ENCODE assay signal across 16 cellular contexts in the genomic region with DNA sequence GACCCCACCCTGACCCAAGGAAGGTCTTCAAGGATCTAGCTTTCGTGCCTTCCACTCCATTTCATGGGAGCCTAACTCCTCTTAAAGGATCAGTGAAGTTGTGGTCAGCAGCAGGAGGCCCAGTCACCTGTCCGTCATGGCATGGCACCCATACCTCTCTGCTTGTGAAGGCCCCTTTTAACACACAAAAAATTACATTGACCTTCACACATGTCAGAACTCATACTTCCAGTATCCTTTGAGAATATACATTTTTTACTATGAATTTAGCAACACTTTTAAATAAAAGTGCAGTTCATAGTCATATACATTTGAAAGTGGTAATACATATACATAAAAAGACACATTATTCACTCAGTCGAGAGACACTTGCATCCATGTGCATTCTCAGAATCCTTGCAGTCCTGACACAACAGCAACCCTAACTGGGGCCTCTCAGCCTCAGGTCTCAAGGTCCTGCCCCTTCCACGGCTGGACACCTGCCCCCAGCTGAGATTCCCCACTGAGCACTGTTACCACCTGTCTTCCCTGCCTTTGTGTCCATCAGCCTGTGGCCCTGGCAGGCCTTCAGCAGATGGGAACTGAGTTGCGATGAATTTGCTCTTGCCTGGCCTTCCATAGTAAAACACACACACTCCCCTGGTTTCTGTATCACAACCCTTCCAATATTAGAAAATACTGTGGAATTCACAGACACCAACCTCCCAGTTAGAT. TPM values are rescaled to one million over a fixed set of nuclear protein-coding genes. Genes with fewer than 3 reads are reported as not detected.
DNase-seq lines count a peak whose midpoint lies in the region; ATAC-seq and TF ChIP-seq lines count a peak whose summit lies in the region.
"Had no signal": no experiment of that assay in that cellular context is flagged by ENCODE, and none has a peak within 500 bp of the region (broad histone marks: within the 10 kb centered on the region; RNA-seq: fewer than 3 reads in every experiment).

No MANE protein-coding gene starts in this region.

- H3K79me2 ChIP-seq in HCT116 (ENCODE audit: insufficient read depth, low read length) (no peaks in the 10 kb centered on the region), PC-9 (ENCODE audit: low read depth) (no peaks in the 10 kb centered on the region)

- no peak overlapping the region for H3K9ac ChIP-seq in HCT116 (ENCODE audit: low read length)

- H3K27ac ChIP-seq in HCT116 (ENCODE audit: low read depth, low read length) (no peak overlapping the region), PC-9 (peak overlapping the region; percentile 88), epithelial cell of prostate (peak overlapping the region; percentile 66)
- H3K27ac ChIP-seq: SK-N-MC had no signal

- CTCF ChIA-PET in HCT116 (lab: Charles Lee) (no interaction called here), PC-9 (lab: Charles Lee) (interaction anchor here (0.6 kb wide), 1 partner anchor 535 kb away, joined by 3 read pairs; no protein-coding TSS in a partner anchor)

- H3K4me2 ChIP-seq in HCT116 (ENCODE audit: low read length) = peak overlapping the region; percentile 37
- peak overlapping the region; percentile 37 for H3K4me2 ChIP-seq in PC-9

- POLR2A ChIA-PET in HCT116 (lab: Charles Lee) (no interaction called here), PC-9 (lab: Charles Lee; ENCODE audit: unreplicated experiment) (interaction anchor here (0.7 kb wide), 1 partner anchor 649 kb away, joined by 8 read pairs; no protein-coding TSS in a partner anchor)

- no peaks in the 10 kb centered on the region for H3K9me3 ChIP-seq in HCT116 (ENCODE audit: control insufficient read depth in 1 of 2, insufficient read depth in 1 of 2, low read depth in 1 of 2, low read length in 2 of 2)
- no peaks in the 10 kb centered on the region for H3K9me3 ChIP-seq in PC-9 (ENCODE audit: insufficient read depth, low read depth)

- RAD21 ChIA-PET in HCT116 (lab: Charles Lee; ENCODE audit: low non-redundant PET in 1 of 2, low total read pairs in 2 of 2, uncharacterized antibody in 2 of 2, unreplicated experiment in 2 of 2) = no interaction called here

- H3K36me3 ChIP-seq in HCT116 (ENCODE audit: control insufficient read depth in 1 of 2, insufficient read depth in 2 of 2, low read length in 2 of 2) = no peaks in the 10 kb centered on the region
- no peaks in the 10 kb centered on the region for H3K36me3 ChIP-seq in PC-9 (ENCODE audit: low read depth)

- H2AFZ ChIP-seq in HCT116 (ENCODE audit: low read depth, low read length, poor library complexity, severe bottlenecking) (peak overlapping the region; percentile 28), PC-9 (no peak overlapping the region)

- H3F3A ChIP-seq in PC-9 (ENCODE audit: insufficient read depth, low read depth) = peaks cover 40% of the 10 kb centered on the region

- H3K9me2 ChIP-seq in HCT116 (ENCODE audit: insufficient read depth) = no peaks in the 10 kb centered on the region
- H3K9me2 ChIP-seq in PC-9 (ENCODE audit: insufficient read depth) = no peaks in the 10 kb centered on the region

- TF ChIP-seq POLR2A in HCT116 (IDR thresholded peaks at IDR 0.05; ENCODE audit: borderline replicate concordance, extremely low read depth, insufficient read depth, insufficient read length) = no peak

- H3K27me3 ChIP-seq in HCT116 (ENCODE audit: insufficient read depth, low read length) (no peaks in the 10 kb centered on the region), PC-9 (ENCODE audit: insufficient read depth, low read depth) (no peaks in the 10 kb centered on the region)

- H3K4me3 ChIP-seq in HCT116 (replicated peaks in 1 of 2; ENCODE audit: low read depth in 1 of 2, low read length in 2 of 2) = no peak overlapping the region
- H3K4me3 ChIP-seq in PC-9 = no peak overlapping the region
- H3K4me3 ChIP-seq: SK-N-MC had no signal

- BruUV-seq in HCT116 (replicated peaks; lab: Mats Ljungman, UMichigan) = no TSS peak
- BruUV-seq in PC-9 (replicated peaks; lab: Mats Ljungman, UMichigan) = no TSS peak

- H3K4me1 ChIP-seq in HCT116 (ENCODE audit: control insufficient read depth in 1 of 2, insufficient read depth in 2 of 2, low read length in 2 of 2) (peaks cover 8 to 36% of the 10 kb centered on the region in 2 experiments; a peak in 3 of 4 replicates), PC-9 (replicated peaks; ENCODE audit: insufficient read depth) (peaks cover 61% of the 10 kb centered on the region)

- H4K20me1 ChIP-seq in HCT116 (ENCODE audit: insufficient read depth) = no peaks in the 10 kb centered on the region
- no peaks in the 10 kb centered on the region for H4K20me1 ChIP-seq in PC-9 (ENCODE audit: insufficient read depth)

- ATAC-seq in HCT116 (peak; percentile 39), GM21737 (IDR thresholded peaks at IDR 0.05; ENCODE audit: unreplicated experiment) (no peak)

- intact Hi-C loops in HCT116 (cut with micrococcal nuclease) (no loop called here), PC-9 (cut with micrococcal nuclease; ENCODE audit: unreplicated experiment) (loop anchor here (1.0 kb wide), 3 partner anchors 72 to 216 kb away; no protein-coding TSS in a partner anchor)

- no peak for TF ChIP-seq CTCF in HCT116 (IDR thresholded peaks at IDR 0.05 in 2 of 3, conservative IDR thresholded peaks at IDR 0.05 in 1 of 3; ENCODE audit: borderline replicate concordance in 1 of 3, insufficient read depth in 1 of 3, low read depth in 2 of 3, low read length in 2 of 3)
- TF ChIP-seq CTCF in PC-9 (conservative IDR thresholded peaks at IDR 0.05) = no peak
- TF ChIP-seq CTCF in GM13976 (IDR thresholded peaks at IDR 0.05; ENCODE audit: borderline replicate concordance, control extremely low read depth, extremely low read depth, insufficient read depth, missing control alignments) = no peak

- no peak for DNase-seq in HCT116 (ENCODE audit: low read depth, low spot score)
- no peak for DNase-seq in PC-9
- no peak for DNase-seq in epithelial cell of prostate (ENCODE audit: low read depth, low spot score)
- DNase-seq in GM13976 (ENCODE audit: low spot score) = no peak
- no peak for DNase-seq in NCI-H128 (lab: John Stamatoyannopoulos, UW; ENCODE audit: unreplicated experiment)
- no peak for DNase-seq in cerebellar nuclear complex (lab: John Stamatoyannopoulos, UW)
- DNase-seq: AML-193, GDM1, GOT3, NCI-H1105 treated with DMSO at 0.1 percent for 48 hours, NCI-H187 treated with DMSO at 0.1 percent for 48 hours, NCI-H524 treated with DMSO at 0.1 percent for 48 hours had no signal

- in situ Hi-C loops in GM13976 (cut with MboI; ENCODE audit: low sequenced_read_pairs, unreplicated experiment) = no loop called here

- TF ChIP-seq RAD21 in HCT116 (IDR thresholded peaks at IDR 0.05; ENCODE audit: low read depth) = no peak

TF ChIP-seq in HCT116, 20 proteins besides CTCF, POLR2A, EP300 and RAD21:
- TF ChIP-seq CBX3 (IDR thresholded peaks at IDR 0.05; ENCODE audit: low read depth) = 0 out of 2 replicates have a peak, but pooled peaks have one; percentile 3
- TF ChIP-seq, protein P1, sequence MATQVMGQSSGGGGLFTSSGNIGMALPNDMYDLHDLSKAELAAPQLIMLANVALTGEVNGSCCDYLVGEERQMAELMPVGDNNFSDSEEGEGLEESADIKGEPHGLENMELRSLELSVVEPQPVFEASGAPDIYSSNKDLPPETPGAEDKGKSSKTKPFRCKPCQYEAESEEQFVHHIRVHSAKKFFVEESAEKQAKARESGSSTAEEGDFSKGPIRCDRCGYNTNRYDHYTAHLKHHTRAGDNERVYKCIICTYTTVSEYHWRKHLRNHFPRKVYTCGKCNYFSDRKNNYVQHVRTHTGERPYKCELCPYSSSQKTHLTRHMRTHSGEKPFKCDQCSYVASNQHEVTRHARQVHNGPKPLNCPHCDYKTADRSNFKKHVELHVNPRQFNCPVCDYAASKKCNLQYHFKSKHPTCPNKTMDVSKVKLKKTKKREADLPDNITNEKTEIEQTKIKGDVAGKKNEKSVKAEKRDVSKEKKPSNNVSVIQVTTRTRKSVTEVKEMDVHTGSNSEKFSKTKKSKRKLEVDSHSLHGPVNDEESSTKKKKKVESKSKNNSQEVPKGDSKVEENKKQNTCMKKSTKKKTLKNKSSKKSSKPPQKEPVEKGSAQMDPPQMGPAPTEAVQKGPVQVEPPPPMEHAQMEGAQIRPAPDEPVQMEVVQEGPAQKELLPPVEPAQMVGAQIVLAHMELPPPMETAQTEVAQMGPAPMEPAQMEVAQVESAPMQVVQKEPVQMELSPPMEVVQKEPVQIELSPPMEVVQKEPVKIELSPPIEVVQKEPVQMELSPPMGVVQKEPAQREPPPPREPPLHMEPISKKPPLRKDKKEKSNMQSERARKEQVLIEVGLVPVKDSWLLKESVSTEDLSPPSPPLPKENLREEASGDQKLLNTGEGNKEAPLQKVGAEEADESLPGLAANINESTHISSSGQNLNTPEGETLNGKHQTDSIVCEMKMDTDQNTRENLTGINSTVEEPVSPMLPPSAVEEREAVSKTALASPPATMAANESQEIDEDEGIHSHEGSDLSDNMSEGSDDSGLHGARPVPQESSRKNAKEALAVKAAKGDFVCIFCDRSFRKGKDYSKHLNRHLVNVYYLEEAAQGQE (IDR thresholded peaks at IDR 0.05; ENCODE audit: low read depth) = no peak

RNA-seq across cellular contexts. Expression of gene KRT3, which starts 3.7 kb away (rescaled TPM):
- not detected for total RNA-seq in HCT116 (2021; ENCODE audit: unreplicated experiment)
- polyA plus RNA-seq in HCT116 (2012) = not detected in 2 replicates
- 0.24 and 0.73 TPM in 2 replicates for total RNA-seq in PC-9 (2021)
- total RNA-seq: Daoy had no signal
- polyA plus RNA-seq: CD14-positive monocyte had no signal

RNA-seq across cellular contexts. Expression of gene KRT4, which starts 14.3 kb away (rescaled TPM):
- total RNA-seq in HCT116 (2021; ENCODE audit: unreplicated experiment) = not detected
- 0.02 and 0.03 TPM in 2 replicates for polyA plus RNA-seq in HCT116 (2012)
- 3.0 and 5.3 TPM in 2 replicates for total RNA-seq in PC-9 (2021)
- total RNA-seq: Daoy had no signal
- polyA plus RNA-seq: CD14-positive monocyte had no signal

RNA-seq across cellular contexts. Expression of gene KRT76, which starts 22.5 kb away (rescaled TPM):
- total RNA-seq in HCT116 (2021; ENCODE audit: unreplicated experiment) (not detected), PC-9 (2021) (not detected in 2 replicates)
- 0.04 TPM in 1 of 2 replicates, not detected in the other for polyA plus RNA-seq in HCT116 (2012)
- total RNA-seq: Daoy had no signal
- polyA plus RNA-seq: CD14-positive monocyte had no signal

RNA-seq across cellular contexts. Expression of gene KRT79, which starts 34.5 kb away (rescaled TPM):
- total RNA-seq in HCT116 (2021; ENCODE audit: unreplicated experiment) (not detected), PC-9 (2021) (0.28 TPM in 1 of 2 replicates, not detected in the other)
- not detected in 2 replicates for polyA plus RNA-seq in HCT116 (2012)
- polyA plus RNA-seq: CD14-positive monocyte had no signal

RNA-seq across cellular contexts. Expression of gene KRT78, which starts 49.1 kb away (rescaled TPM):
- not detected for total RNA-seq in HCT116 (2021; ENCODE audit: unreplicated experiment)
- polyA plus RNA-seq in HCT116 (2012) = 0.06 TPM in 1 of 2 replicates, not detected in the other
- total RNA-seq in PC-9 (2021) = 1.5 and 1.7 TPM in 2 replicates
- total RNA-seq: Daoy had no signal
- polyA plus RNA-seq: CD14-positive monocyte had no signal
